Comparison of ENCODE assay signal across 1 cellular context in the genomic region with DNA sequence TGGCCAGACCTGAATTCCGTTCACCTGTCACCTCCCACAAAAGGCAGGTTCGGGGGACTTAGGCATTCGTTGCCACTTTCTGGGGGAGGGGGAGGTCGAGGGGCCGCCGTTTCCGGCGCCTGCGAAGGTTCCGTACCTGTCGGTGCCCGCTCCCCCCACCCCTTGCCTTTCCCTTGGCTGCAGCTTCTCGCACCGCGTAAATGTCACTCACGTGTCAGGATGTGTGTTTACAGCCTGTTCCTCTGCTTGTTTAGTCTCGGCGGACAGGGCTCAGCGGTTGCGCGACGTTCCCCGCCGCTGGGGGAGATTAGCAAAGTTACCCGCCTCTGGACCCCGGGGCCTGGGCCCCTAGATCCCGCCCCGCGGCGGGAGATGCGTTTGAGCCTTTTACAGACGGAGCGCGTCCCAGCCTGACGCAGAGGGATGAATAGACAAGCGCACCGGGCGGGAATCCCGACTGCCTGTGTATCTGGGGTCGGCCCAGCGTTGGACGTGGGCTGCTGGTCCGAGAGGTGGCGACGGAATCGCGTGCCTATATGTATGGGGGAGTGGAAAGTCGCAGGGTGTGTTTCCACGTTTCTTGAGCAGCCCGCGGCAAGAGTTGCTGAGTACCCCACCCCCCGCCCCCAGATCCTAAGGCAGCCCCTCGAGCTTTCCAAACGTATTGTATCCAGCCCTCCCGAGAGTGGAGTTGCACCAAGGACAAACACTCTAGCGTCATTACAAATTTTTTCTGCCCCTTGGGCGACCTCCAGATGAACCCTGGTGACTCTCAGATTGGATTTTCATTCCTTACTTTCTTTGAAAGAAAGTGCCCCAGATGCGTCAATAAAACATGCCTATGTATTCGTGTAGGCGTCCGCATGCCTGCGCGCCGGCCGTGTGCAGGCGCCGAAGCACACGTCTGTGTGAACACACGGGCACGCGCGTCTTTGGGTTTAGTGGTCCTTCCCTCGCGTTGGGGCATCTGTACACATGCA.
A peak's percentile ranks its signal among the peaks of the same experiment; 100 is the strongest.
TF ChIP-seq lines count a peak whose summit lies in the region.

No MANE protein-coding gene starts in this region.

TF ChIP-seq in HEK293, 187 proteins besides CTCF, POLR2A, EP300 and RAD21 (continued from another document and continues in another):
- TF ChIP-seq, protein P1, sequence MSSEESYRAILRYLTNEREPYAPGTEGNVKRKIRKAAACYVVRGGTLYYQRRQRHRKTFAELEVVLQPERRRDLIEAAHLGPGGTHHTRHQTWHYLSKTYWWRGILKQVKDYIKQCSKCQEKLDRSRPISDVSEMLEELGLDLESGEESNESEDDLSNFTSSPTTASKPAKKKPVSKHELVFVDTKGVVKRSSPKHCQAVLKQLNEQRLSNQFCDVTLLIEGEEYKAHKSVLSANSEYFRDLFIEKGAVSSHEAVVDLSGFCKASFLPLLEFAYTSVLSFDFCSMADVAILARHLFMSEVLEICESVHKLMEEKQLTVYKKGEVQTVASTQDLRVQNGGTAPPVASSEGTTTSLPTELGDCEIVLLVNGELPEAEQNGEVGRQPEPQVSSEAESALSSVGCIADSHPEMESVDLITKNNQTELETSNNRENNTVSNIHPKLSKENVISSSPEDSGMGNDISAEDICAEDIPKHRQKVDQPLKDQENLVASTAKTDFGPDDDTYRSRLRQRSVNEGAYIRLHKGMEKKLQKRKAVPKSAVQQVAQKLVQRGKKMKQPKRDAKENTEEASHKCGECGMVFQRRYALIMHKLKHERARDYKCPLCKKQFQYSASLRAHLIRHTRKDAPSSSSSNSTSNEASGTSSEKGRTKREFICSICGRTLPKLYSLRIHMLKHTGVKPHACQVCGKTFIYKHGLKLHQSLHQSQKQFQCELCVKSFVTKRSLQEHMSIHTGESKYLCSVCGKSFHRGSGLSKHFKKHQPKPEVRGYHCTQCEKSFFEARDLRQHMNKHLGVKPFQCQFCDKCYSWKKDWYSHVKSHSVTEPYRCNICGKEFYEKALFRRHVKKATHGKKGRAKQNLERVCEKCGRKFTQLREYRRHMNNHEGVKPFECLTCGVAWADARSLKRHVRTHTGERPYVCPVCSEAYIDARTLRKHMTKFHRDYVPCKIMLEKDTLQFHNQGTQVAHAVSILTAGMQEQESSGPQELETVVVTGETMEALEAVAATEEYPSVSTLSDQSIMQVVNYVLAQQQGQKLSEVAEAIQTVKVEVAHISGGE (tag by site-specific recombination; conservative IDR thresholded peaks at IDR 0.05; ENCODE audit: low read depth), result peak; percentile 58
- TF ChIP-seq, protein P2, sequence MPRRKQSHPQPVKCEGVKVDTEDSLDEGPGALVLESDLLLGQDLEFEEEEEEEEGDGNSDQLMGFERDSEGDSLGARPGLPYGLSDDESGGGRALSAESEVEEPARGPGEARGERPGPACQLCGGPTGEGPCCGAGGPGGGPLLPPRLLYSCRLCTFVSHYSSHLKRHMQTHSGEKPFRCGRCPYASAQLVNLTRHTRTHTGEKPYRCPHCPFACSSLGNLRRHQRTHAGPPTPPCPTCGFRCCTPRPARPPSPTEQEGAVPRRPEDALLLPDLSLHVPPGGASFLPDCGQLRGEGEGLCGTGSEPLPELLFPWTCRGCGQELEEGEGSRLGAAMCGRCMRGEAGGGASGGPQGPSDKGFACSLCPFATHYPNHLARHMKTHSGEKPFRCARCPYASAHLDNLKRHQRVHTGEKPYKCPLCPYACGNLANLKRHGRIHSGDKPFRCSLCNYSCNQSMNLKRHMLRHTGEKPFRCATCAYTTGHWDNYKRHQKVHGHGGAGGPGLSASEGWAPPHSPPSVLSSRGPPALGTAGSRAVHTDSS (tag by site-specific recombination; IDR thresholded peaks at IDR 0.05), result no peak
- TF ChIP-seq, protein P3, sequence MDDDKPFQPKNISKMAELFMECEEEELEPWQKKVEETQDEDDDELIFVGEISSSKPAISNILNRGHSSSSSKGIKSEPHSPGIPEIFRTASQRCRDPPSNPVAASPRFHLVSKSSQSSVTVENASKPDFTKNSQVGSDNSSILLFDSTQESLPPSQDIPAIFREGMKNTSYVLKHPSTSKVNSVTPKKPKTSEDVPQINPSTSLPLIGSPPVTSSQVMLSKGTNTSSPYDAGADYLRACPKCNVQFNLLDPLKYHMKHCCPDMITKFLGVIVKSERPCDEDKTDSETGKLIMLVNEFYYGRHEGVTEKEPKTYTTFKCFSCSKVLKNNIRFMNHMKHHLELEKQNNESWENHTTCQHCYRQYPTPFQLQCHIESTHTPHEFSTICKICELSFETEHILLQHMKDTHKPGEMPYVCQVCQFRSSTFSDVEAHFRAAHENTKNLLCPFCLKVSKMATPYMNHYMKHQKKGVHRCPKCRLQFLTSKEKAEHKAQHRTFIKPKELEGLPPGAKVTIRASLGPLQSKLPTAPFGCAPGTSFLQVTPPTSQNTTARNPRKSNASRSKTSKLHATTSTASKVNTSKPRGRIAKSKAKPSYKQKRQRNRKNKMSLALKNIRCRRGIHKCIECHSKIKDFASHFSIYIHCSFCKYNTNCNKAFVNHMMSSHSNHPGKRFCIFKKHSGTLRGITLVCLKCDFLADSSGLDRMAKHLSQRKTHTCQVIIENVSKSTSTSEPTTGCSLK (tag by site-specific recombination; IDR thresholded peaks at IDR 0.05), result no peak
- TF ChIP-seq ZNF510 (tag by site-specific recombination; IDR thresholded peaks at IDR 0.05; ENCODE audit: insufficient replicate concordance), result no peak
- TF ChIP-seq ZNF114 (tag by site-specific recombination; IDR thresholded peaks at IDR 0.05), result no peak
- no peak for TF ChIP-seq ZNF747 (tag by site-specific recombination; IDR thresholded peaks at IDR 0.05)
- TF ChIP-seq ZNF544 (tag by site-specific recombination; IDR thresholded peaks at IDR 0.05), result no peak
- no peak for TF ChIP-seq ZNF248 (tag by site-specific recombination; IDR thresholded peaks at IDR 0.05)
- TF ChIP-seq ZNF155 (tag by site-specific recombination; IDR thresholded peaks at IDR 0.05), result no peak
- no peak for TF ChIP-seq REPIN1 (tag by site-specific recombination; IDR thresholded peaks at IDR 0.05; ENCODE audit: low read depth)
- TF ChIP-seq ZFP3 (tag by site-specific recombination; IDR thresholded peaks at IDR 0.05; ENCODE audit: low read depth), result no peak
- no peak for TF ChIP-seq SP3 (tag by site-specific recombination; IDR thresholded peaks at IDR 0.05)
- TF ChIP-seq ZFHX2 (tag by site-specific recombination; conservative IDR thresholded peaks at IDR 0.05), result peak; percentile 32; the same call in 1 of the 2 replicates
- no peak for TF ChIP-seq ZNF274 (IDR thresholded peaks at IDR 0.05; ENCODE audit: low read length)
- no peak for TF ChIP-seq ZNF274 (tag by site-specific recombination; IDR thresholded peaks at IDR 0.05; ENCODE audit: borderline replicate concordance)
- no peak for TF ChIP-seq ZNF112 (tag by site-specific recombination; IDR thresholded peaks at IDR 0.05)
- TF ChIP-seq ZNF146 (tag by site-specific recombination; IDR thresholded peaks at IDR 0.05), result no peak
- TF ChIP-seq, protein P4, sequence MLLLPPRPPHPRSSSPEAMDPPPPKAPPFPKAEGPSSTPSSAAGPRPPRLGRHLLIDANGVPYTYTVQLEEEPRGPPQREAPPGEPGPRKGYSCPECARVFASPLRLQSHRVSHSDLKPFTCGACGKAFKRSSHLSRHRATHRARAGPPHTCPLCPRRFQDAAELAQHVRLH (tag by site-specific recombination; IDR thresholded peaks at IDR 0.05), result no peak
- TF ChIP-seq ZNF19 (tag by site-specific recombination; IDR thresholded peaks at IDR 0.05; ENCODE audit: low read depth), result no peak
- TF ChIP-seq, protein P5, sequence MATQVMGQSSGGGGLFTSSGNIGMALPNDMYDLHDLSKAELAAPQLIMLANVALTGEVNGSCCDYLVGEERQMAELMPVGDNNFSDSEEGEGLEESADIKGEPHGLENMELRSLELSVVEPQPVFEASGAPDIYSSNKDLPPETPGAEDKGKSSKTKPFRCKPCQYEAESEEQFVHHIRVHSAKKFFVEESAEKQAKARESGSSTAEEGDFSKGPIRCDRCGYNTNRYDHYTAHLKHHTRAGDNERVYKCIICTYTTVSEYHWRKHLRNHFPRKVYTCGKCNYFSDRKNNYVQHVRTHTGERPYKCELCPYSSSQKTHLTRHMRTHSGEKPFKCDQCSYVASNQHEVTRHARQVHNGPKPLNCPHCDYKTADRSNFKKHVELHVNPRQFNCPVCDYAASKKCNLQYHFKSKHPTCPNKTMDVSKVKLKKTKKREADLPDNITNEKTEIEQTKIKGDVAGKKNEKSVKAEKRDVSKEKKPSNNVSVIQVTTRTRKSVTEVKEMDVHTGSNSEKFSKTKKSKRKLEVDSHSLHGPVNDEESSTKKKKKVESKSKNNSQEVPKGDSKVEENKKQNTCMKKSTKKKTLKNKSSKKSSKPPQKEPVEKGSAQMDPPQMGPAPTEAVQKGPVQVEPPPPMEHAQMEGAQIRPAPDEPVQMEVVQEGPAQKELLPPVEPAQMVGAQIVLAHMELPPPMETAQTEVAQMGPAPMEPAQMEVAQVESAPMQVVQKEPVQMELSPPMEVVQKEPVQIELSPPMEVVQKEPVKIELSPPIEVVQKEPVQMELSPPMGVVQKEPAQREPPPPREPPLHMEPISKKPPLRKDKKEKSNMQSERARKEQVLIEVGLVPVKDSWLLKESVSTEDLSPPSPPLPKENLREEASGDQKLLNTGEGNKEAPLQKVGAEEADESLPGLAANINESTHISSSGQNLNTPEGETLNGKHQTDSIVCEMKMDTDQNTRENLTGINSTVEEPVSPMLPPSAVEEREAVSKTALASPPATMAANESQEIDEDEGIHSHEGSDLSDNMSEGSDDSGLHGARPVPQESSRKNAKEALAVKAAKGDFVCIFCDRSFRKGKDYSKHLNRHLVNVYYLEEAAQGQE (tag by site-specific recombination; IDR thresholded peaks at IDR 0.05), result no peak
- TF ChIP-seq, protein P6, sequence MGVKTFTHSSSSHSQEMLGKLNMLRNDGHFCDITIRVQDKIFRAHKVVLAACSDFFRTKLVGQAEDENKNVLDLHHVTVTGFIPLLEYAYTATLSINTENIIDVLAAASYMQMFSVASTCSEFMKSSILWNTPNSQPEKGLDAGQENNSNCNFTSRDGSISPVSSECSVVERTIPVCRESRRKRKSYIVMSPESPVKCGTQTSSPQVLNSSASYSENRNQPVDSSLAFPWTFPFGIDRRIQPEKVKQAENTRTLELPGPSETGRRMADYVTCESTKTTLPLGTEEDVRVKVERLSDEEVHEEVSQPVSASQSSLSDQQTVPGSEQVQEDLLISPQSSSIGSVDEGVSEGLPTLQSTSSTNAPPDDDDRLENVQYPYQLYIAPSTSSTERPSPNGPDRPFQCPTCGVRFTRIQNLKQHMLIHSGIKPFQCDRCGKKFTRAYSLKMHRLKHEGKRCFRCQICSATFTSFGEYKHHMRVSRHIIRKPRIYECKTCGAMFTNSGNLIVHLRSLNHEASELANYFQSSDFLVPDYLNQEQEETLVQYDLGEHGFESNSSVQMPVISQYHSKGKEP (tag by site-specific recombination; IDR thresholded peaks at IDR 0.05), result no peak
- no peak for TF ChIP-seq ZNF16 (tag by site-specific recombination; IDR thresholded peaks at IDR 0.05; ENCODE audit: low read depth)
- TF ChIP-seq ZNF530 (tag by site-specific recombination; IDR thresholded peaks at IDR 0.05; ENCODE audit: low read depth), result no peak
- TF ChIP-seq, protein P7, sequence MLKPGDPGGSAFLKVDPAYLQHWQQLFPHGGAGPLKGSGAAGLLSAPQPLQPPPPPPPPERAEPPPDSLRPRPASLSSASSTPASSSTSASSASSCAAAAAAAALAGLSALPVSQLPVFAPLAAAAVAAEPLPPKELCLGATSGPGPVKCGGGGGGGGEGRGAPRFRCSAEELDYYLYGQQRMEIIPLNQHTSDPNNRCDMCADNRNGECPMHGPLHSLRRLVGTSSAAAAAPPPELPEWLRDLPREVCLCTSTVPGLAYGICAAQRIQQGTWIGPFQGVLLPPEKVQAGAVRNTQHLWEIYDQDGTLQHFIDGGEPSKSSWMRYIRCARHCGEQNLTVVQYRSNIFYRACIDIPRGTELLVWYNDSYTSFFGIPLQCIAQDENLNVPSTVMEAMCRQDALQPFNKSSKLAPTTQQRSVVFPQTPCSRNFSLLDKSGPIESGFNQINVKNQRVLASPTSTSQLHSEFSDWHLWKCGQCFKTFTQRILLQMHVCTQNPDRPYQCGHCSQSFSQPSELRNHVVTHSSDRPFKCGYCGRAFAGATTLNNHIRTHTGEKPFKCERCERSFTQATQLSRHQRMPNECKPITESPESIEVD (tag by site-specific recombination; IDR thresholded peaks at IDR 0.05), result no peak
- TF ChIP-seq MYNN (tag by site-specific recombination; IDR thresholded peaks at IDR 0.05; ENCODE audit: borderline replicate concordance), result no peak
- no peak for TF ChIP-seq ZNF610 (tag by site-specific recombination; IDR thresholded peaks at IDR 0.05; ENCODE audit: borderline replicate concordance)
- TF ChIP-seq ZNF391 (tag by site-specific recombination; IDR thresholded peaks at IDR 0.05; ENCODE audit: borderline replicate concordance, low read depth), result no peak
- TF ChIP-seq, protein P8, sequence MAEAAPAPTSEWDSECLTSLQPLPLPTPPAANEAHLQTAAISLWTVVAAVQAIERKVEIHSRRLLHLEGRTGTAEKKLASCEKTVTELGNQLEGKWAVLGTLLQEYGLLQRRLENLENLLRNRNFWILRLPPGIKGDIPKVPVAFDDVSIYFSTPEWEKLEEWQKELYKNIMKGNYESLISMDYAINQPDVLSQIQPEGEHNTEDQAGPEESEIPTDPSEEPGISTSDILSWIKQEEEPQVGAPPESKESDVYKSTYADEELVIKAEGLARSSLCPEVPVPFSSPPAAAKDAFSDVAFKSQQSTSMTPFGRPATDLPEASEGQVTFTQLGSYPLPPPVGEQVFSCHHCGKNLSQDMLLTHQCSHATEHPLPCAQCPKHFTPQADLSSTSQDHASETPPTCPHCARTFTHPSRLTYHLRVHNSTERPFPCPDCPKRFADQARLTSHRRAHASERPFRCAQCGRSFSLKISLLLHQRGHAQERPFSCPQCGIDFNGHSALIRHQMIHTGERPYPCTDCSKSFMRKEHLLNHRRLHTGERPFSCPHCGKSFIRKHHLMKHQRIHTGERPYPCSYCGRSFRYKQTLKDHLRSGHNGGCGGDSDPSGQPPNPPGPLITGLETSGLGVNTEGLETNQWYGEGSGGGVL (tag by site-specific recombination; IDR thresholded peaks at IDR 0.05), result peak; percentile 75; the same call in 1 of the 2 replicates
- no peak for TF ChIP-seq ZBTB21 (tag by site-specific recombination; IDR thresholded peaks at IDR 0.05)
- no peak for TF ChIP-seq ZNF561 (tag by site-specific recombination; IDR thresholded peaks at IDR 0.05; ENCODE audit: borderline replicate concordance)
- TF ChIP-seq SP7 (tag by site-specific recombination; IDR thresholded peaks at IDR 0.05), result no peak
- no peak for TF ChIP-seq GLI2 (tag by site-specific recombination; IDR thresholded peaks at IDR 0.05; ENCODE audit: borderline replicate concordance, low read depth)
- TF ChIP-seq, protein P9, sequence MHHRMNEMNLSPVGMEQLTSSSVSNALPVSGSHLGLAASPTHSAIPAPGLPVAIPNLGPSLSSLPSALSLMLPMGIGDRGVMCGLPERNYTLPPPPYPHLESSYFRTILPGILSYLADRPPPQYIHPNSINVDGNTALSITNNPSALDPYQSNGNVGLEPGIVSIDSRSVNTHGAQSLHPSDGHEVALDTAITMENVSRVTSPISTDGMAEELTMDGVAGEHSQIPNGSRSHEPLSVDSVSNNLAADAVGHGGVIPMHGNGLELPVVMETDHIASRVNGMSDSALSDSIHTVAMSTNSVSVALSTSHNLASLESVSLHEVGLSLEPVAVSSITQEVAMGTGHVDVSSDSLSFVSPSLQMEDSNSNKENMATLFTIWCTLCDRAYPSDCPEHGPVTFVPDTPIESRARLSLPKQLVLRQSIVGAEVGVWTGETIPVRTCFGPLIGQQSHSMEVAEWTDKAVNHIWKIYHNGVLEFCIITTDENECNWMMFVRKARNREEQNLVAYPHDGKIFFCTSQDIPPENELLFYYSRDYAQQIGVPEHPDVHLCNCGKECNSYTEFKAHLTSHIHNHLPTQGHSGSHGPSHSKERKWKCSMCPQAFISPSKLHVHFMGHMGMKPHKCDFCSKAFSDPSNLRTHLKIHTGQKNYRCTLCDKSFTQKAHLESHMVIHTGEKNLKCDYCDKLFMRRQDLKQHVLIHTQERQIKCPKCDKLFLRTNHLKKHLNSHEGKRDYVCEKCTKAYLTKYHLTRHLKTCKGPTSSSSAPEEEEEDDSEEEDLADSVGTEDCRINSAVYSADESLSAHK (tag by site-specific recombination; IDR thresholded peaks at IDR 0.05), result no peak
- TF ChIP-seq BCL11A (tag by site-specific recombination; IDR thresholded peaks at IDR 0.05; ENCODE audit: low read depth), result no peak
